Comparison of ENCODE assay signal across 28 cellular contexts in genomic region chr1:168086438-168086837, GRCh38. TPM values are rescaled to one million over a fixed set of nuclear protein-coding genes. Genes with fewer than 3 reads are reported as not detected.
DNase-seq lines count a peak whose midpoint lies in the region; ATAC-seq and TF ChIP-seq lines count a peak whose summit lies in the region.
"Had no signal": no experiment of that assay in that cellular context is flagged by ENCODE, and none has a peak within 500 bp of the region (broad histone marks: within the 10 kb centered on the region; RNA-seq: fewer than 3 reads in every experiment).

No MANE protein-coding gene starts in this region.

- no peak for ATAC-seq in upper lobe of right lung
- ATAC-seq: activated naive CD8-positive, alpha-beta T cell treated with anti-CD3 and anti-CD28 coated beads, Interleukin-2, amount 50 U/mL, for 24 hours; body of pancreas; gastrocnemius medialis; naive thymus-derived CD8-positive, alpha-beta T cell; stimulated activated naive CD8-positive, alpha-beta T cell treated with anti-CD3 and anti-CD28 coated beads, Interleukin-15, amount 100 ng/mL, for 72 hours; T-cell had no signal

- H3K79me2 ChIP-seq in KMS-11 (ENCODE audit: insufficient read depth, low read depth): no peaks in the 10 kb centered on the region

- TF ChIP-seq CTCF in KMS-11 (conservative IDR thresholded peaks at IDR 0.05; ENCODE audit: low read depth, low read length) (0 out of 2 replicates have a peak, but pooled peaks have one; percentile 26), endodermal cell (conservative IDR thresholded peaks at IDR 0.05) (peak; percentile 41), upper lobe of right lung (IDR thresholded peaks at IDR 0.05) (no peak)

- H3K9ac ChIP-seq in KMS-11 (no peak overlapping the region), endodermal cell (ENCODE audit: extremely low read depth, low read length, poor library complexity, severe bottlenecking) (no peak overlapping the region)

- DNase-seq in activated CD4-positive, alpha-beta T cell treated with anti-CD3 and anti-CD28 coated beads, Interleukin-2, amount 10 ng/mL, durations not matched to agents 24 days and 14 days: peak; percentile 48
- no peak for DNase-seq in activated CD4-positive, alpha-beta T cell treated with anti-CD3 and anti-CD28 coated beads for 1 hour
- DNase-seq in endodermal cell: no peak
- DNase-seq in upper lobe of right lung: no peak
- no peak for DNase-seq in stimulated activated CD8-positive, alpha-beta memory T cell treated with anti-CD3 and anti-CD28 coated beads, Interleukin-4, amount 100 ng/mL, for 48 hours
- no peak for DNase-seq in erythroblast (lab: John Stamatoyannopoulos, UW)
- no peak for DNase-seq in NCI-H510A treated with DMSO at 0.1 percent for 48 hours (lab: John Stamatoyannopoulos, UW)
- DNase-seq: activated gamma-delta T cell; activated naive CD8-positive, alpha-beta T cell treated with anti-CD3 and anti-CD28 coated beads, Interleukin-2, amount 50 U/mL, for 24 hours; activated T-cell treated with anti-CD3 and anti-CD28 coated beads, Interleukin-2, amount 50 U/mL, for 1 hour; AML-193; body of pancreas; CD4-positive, alpha-beta memory T cell; effector memory CD4-positive, alpha-beta T cell; gastrocnemius medialis; left ventricle myocardium superior; naive thymus-derived CD8-positive, alpha-beta T cell; NCI-H1105; NCI-H2029 treated with DMSO at 0.1 percent for 48 hours; NCI-H345; ovary; sigmoid colon; stimulated activated CD4-positive, alpha-beta T cell treated with anti-CD3 and anti-CD28 coated beads, Interleukin-15, amount 100 ng/mL, for 24 hours; stimulated activated naive CD8-positive, alpha-beta T cell treated with anti-CD3 and anti-CD28 coated beads, Interleukin-15, amount 100 ng/mL, for 72 hours; T-cell; transverse colon had no signal

- H4K20me1 ChIP-seq in KMS-11 (ENCODE audit: insufficient read depth): no peaks in the 10 kb centered on the region

- H3K4me1 Mint-ChIP-seq in activated CD4-positive, alpha-beta T cell treated with anti-CD3 and anti-CD28 coated beads, Interleukin-2, amount 10 ng/mL, durations not matched to agents 24 days and 14 days: peaks cover 3% of the 10 kb centered on the region
- H3K4me1 Mint-ChIP-seq in endodermal cell: peaks cover 33% of the 10 kb centered on the region

- H3K4me1 ChIP-seq in KMS-11 (ENCODE audit: low read depth, poor library complexity, severe bottlenecking) (peaks cover 30% of the 10 kb centered on the region), endodermal cell (ENCODE audit: control insufficient read depth, insufficient read depth, low read length) (peaks cover 18% of the 10 kb centered on the region), upper lobe of right lung (peaks cover 10% of the 10 kb centered on the region)

- intact Hi-C loops in activated CD4-positive, alpha-beta T cell treated with anti-CD3 and anti-CD28 coated beads, Interleukin-2, amount 10 ng/mL, durations not matched to agents 24 days and 14 days (cut with micrococcal nuclease): no loop called here
- intact Hi-C loops in upper lobe of right lung (cut with DNase I): no loop called here

- H3K4me3 ChIP-seq in KMS-11 (IDR thresholded peaks at IDR 0.05; ENCODE audit: insufficient read depth, low read depth, low read length): no peak overlapping the region
- H3K4me3 ChIP-seq in endodermal cell (ENCODE audit: low read length): no peak overlapping the region
- no peak overlapping the region for H3K4me3 ChIP-seq in upper lobe of right lung
- H3K4me3 ChIP-seq: body of pancreas, gastrocnemius medialis, ovary, sigmoid colon, SJSA1, transverse colon had no signal

- H3K9me3 ChIP-seq in endodermal cell (ENCODE audit: control insufficient read depth, low read length) (no peaks in the 10 kb centered on the region), upper lobe of right lung (no peaks in the 10 kb centered on the region)
- H3K9me3 ChIP-seq: body of pancreas, gastrocnemius medialis, ovary, sigmoid colon, SJSA1, transverse colon had no signal

- no peaks in the 10 kb centered on the region for H3K9me3 Mint-ChIP-seq in activated CD4-positive, alpha-beta T cell treated with anti-CD3 and anti-CD28 coated beads, Interleukin-2, amount 10 ng/mL, durations not matched to agents 24 days and 14 days
- H3K9me3 Mint-ChIP-seq in endodermal cell: no peaks in the 10 kb centered on the region
- H3K9me3 Mint-ChIP-seq: activated naive CD8-positive, alpha-beta T cell treated with anti-CD3 and anti-CD28 coated beads, Interleukin-2, amount 50 U/mL, for 24 hours; CD4-positive, alpha-beta memory T cell; naive thymus-derived CD8-positive, alpha-beta T cell; stimulated activated naive CD8-positive, alpha-beta T cell treated with anti-CD3 and anti-CD28 coated beads, Interleukin-15, amount 100 ng/mL, for 72 hours; T-cell had no signal

- no peak overlapping the region for H3K27ac ChIP-seq in KMS-11
- no peak overlapping the region for H3K27ac ChIP-seq in endodermal cell (ENCODE audit: low read depth, low read length)
- H3K27ac ChIP-seq in upper lobe of right lung: peak overlapping the region; percentile 24
- H3K27ac ChIP-seq: SJSA1 had no signal

- TF ChIP-seq POLR2A in erythroblast (IDR thresholded peaks at IDR 0.05; ENCODE audit: low read length): no peak

- H3K36me3 ChIP-seq in KMS-11 (ENCODE audit: insufficient read depth): no peaks in the 10 kb centered on the region
- H3K36me3 ChIP-seq in endodermal cell (ENCODE audit: control insufficient read depth, insufficient read depth, low read length): peaks cover 83% of the 10 kb centered on the region
- H3K36me3 ChIP-seq in upper lobe of right lung: no peaks in the 10 kb centered on the region
- H3K36me3 ChIP-seq: gastrocnemius medialis, ovary, transverse colon had no signal

- H3K27me3 Mint-ChIP-seq in activated CD4-positive, alpha-beta T cell treated with anti-CD3 and anti-CD28 coated beads, Interleukin-2, amount 10 ng/mL, durations not matched to agents 24 days and 14 days: no peaks in the 10 kb centered on the region
- H3K27me3 Mint-ChIP-seq in endodermal cell (ENCODE audit: insufficient read depth): no peaks in the 10 kb centered on the region
- H3K27me3 Mint-ChIP-seq: CD4-positive, alpha-beta memory T cell; stimulated activated naive CD8-positive, alpha-beta T cell treated with anti-CD3 and anti-CD28 coated beads, Interleukin-15, amount 100 ng/mL, for 72 hours had no signal

- no peaks in the 10 kb centered on the region for H3K27me3 ChIP-seq in KMS-11 (ENCODE audit: insufficient read depth, low read depth)
- H3K27me3 ChIP-seq in endodermal cell (ENCODE audit: control insufficient read depth, insufficient read depth, low read length, poor library complexity, severe bottlenecking): no peaks in the 10 kb centered on the region
- no peaks in the 10 kb centered on the region for H3K27me3 ChIP-seq in upper lobe of right lung
- H3K27me3 ChIP-seq: body of pancreas, gastrocnemius medialis, ovary, sigmoid colon, SJSA1, transverse colon had no signal

- no peaks in the 10 kb centered on the region for H3K36me3 Mint-ChIP-seq in activated CD4-positive, alpha-beta T cell treated with anti-CD3 and anti-CD28 coated beads, Interleukin-2, amount 10 ng/mL, durations not matched to agents 24 days and 14 days (ENCODE audit: low read depth)
- peaks cover 36% of the 10 kb centered on the region for H3K36me3 Mint-ChIP-seq in endodermal cell (ENCODE audit: low read depth)
- H3K36me3 Mint-ChIP-seq: CD4-positive, alpha-beta memory T cell; naive thymus-derived CD8-positive, alpha-beta T cell; T-cell had no signal

- WGBS in endodermal cell (ENCODE audit: insufficient coverage in 1 of 2, insufficient read length in 1 of 2), 2 experiments: 79% methylated on average over 2 of the region's 2 CpGs; no CpG with 5 or more reads in 1 of the 2 experiments

- H3K27ac Mint-ChIP-seq in activated CD4-positive, alpha-beta T cell treated with anti-CD3 and anti-CD28 coated beads, Interleukin-2, amount 10 ng/mL, durations not matched to agents 24 days and 14 days: no peak overlapping the region
- H3K27ac Mint-ChIP-seq in endodermal cell: no peak overlapping the region
- H3K27ac Mint-ChIP-seq: activated naive CD8-positive, alpha-beta T cell treated with anti-CD3 and anti-CD28 coated beads, Interleukin-2, amount 50 U/mL, for 24 hours; naive thymus-derived CD8-positive, alpha-beta T cell; stimulated activated naive CD8-positive, alpha-beta T cell treated with anti-CD3 and anti-CD28 coated beads, Interleukin-15, amount 100 ng/mL, for 72 hours; T-cell had no signal

- no peak overlapping the region for H3K4me2 ChIP-seq in KMS-11

- no peak overlapping the region for H2AFZ ChIP-seq in KMS-11 (ENCODE audit: low read depth)

- no peak overlapping the region for H3K4me3 Mint-ChIP-seq in activated CD4-positive, alpha-beta T cell treated with anti-CD3 and anti-CD28 coated beads, Interleukin-2, amount 10 ng/mL, durations not matched to agents 24 days and 14 days
- no peak overlapping the region for H3K4me3 Mint-ChIP-seq in endodermal cell
- H3K4me3 Mint-ChIP-seq: activated naive CD8-positive, alpha-beta T cell treated with anti-CD3 and anti-CD28 coated beads, Interleukin-2, amount 50 U/mL, for 24 hours; CD4-positive, alpha-beta memory T cell; naive thymus-derived CD8-positive, alpha-beta T cell; stimulated activated naive CD8-positive, alpha-beta T cell treated with anti-CD3 and anti-CD28 coated beads, Interleukin-15, amount 100 ng/mL, for 72 hours; T-cell had no signal

RNA-seq across cellular contexts. Expression of gene GPR161, which starts 50.3 kb away (rescaled TPM):
- 0.51 and 0.85 TPM in 2 replicates for total RNA-seq in activated CD4-positive, alpha-beta T cell treated with anti-CD3 and anti-CD28 coated beads, Interleukin-2, amount 10 ng/mL, durations not matched to agents 24 days and 14 days
- total RNA-seq in endodermal cell (10 to 100 TPM; 24.0 to 26.6 TPM), upper lobe of right lung (14.5 TPM)
- polyA plus RNA-seq in endodermal cell (2013, experiment 1 of 2): 28.9 TPM
- polyA plus RNA-seq in endodermal cell (2013, experiment 2 of 2): 26.6 TPM
- polyA plus RNA-seq: naive thymus-derived CD8-positive, alpha-beta T cell had no signal
